Comparison of ENCODE assay signal across 10 cellular contexts in the genomic region with DNA sequence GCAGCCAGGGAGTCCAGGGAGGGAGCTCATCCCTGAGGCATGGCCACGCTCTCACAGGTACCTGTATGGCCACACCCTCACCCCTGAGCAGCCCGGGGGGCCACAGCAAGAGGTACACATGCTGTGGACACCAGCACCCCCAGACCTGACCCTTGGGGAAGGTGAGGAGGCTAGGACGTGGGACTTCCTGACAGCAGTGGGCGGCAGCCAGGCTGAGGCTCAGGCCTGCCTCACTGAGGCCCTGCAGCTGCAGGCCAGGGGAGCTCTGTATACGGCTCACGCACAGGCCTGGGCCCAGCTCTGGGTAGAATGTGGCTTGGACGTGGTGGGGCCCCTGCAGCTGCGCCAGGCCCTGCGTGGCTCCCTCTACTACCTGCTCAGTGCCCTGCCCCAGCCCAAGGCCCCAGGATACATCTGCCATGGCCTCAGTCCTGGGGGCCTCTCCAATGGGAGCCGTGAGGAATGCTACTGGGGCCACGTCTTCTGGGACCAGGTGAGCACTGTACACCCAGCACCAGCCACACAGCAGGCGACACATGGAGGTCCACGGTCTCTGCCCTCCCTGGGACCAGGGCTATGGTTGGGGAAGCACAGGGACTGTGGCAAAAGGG. TPM values are rescaled to one million over a fixed set of nuclear protein-coding genes. Genes with fewer than 3 reads are reported as not detected.
DNase-seq lines count a peak whose midpoint lies in the region; ATAC-seq and TF ChIP-seq lines count a peak whose summit lies in the region.
"Had no signal": no experiment of that assay in that cellular context is flagged by ENCODE, and none has a peak within 500 bp of the region (broad histone marks: within the 10 kb centered on the region; RNA-seq: fewer than 3 reads in every experiment).

No MANE protein-coding gene starts in this region.

- H3K36me3 Mint-ChIP-seq in activated CD4-positive, alpha-beta memory T cell treated with anti-CD3 and anti-CD28 coated beads for 36 hours: peaks cover 4% of the 10 kb centered on the region
- H3K36me3 Mint-ChIP-seq in immature natural killer cell: peaks cover 0 to 5% (median 0%) of the 10 kb centered on the region in 3 donors

- CTCF ChIA-PET in activated CD4-positive, alpha-beta memory T cell treated with anti-CD3 and anti-CD28 coated beads for 36 hours (lab: Charles Lee): interaction anchor here (1.2 to 2.0 kb wide), 2 partner anchors 11 to 15 kb away, joined by 3 to 6 read pairs; no protein-coding TSS in a partner anchor

- H3K4me1 Mint-ChIP-seq in activated CD4-positive, alpha-beta memory T cell treated with anti-CD3 and anti-CD28 coated beads for 36 hours (ENCODE audit: low read depth): peaks cover 24% of the 10 kb centered on the region
- H3K4me1 Mint-ChIP-seq in immature natural killer cell: peaks cover 33 to 34% of the 10 kb centered on the region in 2 donors

- H3K36me3 ChIP-seq in MG63: no peaks in the 10 kb centered on the region
- no peaks in the 10 kb centered on the region for H3K36me3 ChIP-seq in gastrocnemius medialis

- intact Hi-C loops in activated CD4-positive, alpha-beta memory T cell treated with anti-CD3 and anti-CD28 coated beads for 36 hours (cut with micrococcal nuclease): no loop called here
- intact Hi-C loops in sciatic nerve (cut with DNase I): no loop called here
- intact Hi-C loops in gastrocnemius medialis (cut with DNase I; ENCODE audit: low total_unique reads): no loop called here

- peak; percentile 2 for ATAC-seq in sciatic nerve
- ATAC-seq in HG03280 (IDR thresholded peaks at IDR 0.05; ENCODE audit: unreplicated experiment): no peak
- no peak for ATAC-seq in gastrocnemius medialis

- H3K27ac Mint-ChIP-seq in activated CD4-positive, alpha-beta memory T cell treated with anti-CD3 and anti-CD28 coated beads for 36 hours: no peak overlapping the region
- peak overlapping the region; percentile 31 to 85 (median 74) for H3K27ac Mint-ChIP-seq in immature natural killer cell

- H3K4me3 ChIP-seq in MG63 (no peak overlapping the region), gastrocnemius medialis (no peak overlapping the region)

- no peaks in the 10 kb centered on the region for H3K9me3 Mint-ChIP-seq in activated CD4-positive, alpha-beta memory T cell treated with anti-CD3 and anti-CD28 coated beads for 36 hours
- H3K9me3 Mint-ChIP-seq in immature natural killer cell: no peaks in the 10 kb centered on the region

- no peak overlapping the region for H3K27ac ChIP-seq in gastrocnemius medialis
- H3K27ac ChIP-seq: 22Rv1 had no signal

- H3K27me3 ChIP-seq in MG63 (peaks cover 5% of the 10 kb centered on the region), gastrocnemius medialis (peaks cover 12 to 20% (median 17%) of the 10 kb centered on the region in 3 donors)

- POLR2A ChIA-PET in activated CD4-positive, alpha-beta memory T cell treated with anti-CD3 and anti-CD28 coated beads for 36 hours (lab: Charles Lee): no interaction called here

- H3K9me3 ChIP-seq in MG63 (no peaks in the 10 kb centered on the region), gastrocnemius medialis (no peaks in the 10 kb centered on the region)

- H3K4me1 ChIP-seq in gastrocnemius medialis: no peaks in the 10 kb centered on the region

- peak overlapping the region; percentile 41 for H3K4me3 Mint-ChIP-seq in activated CD4-positive, alpha-beta memory T cell treated with anti-CD3 and anti-CD28 coated beads for 36 hours
- peak overlapping the region; percentile 1 to 87 (median 78) for H3K4me3 Mint-ChIP-seq in immature natural killer cell

- H3K27me3 Mint-ChIP-seq in activated CD4-positive, alpha-beta memory T cell treated with anti-CD3 and anti-CD28 coated beads for 36 hours: no peaks in the 10 kb centered on the region
- peaks cover 2 to 16% (median 5%) of the 10 kb centered on the region in 3 donors for H3K27me3 Mint-ChIP-seq in immature natural killer cell (ENCODE audit: low read depth in 3 of 3)

- in situ Hi-C loops in gastrocnemius medialis (cut with MboI; ENCODE audit: low sequenced_read_pairs in 4 of 4): no loop called here

- peak; percentile 27 for DNase-seq in activated CD4-positive, alpha-beta T cell treated with anti-CD3 and anti-CD28 coated beads for 1 hour
- DNase-seq in activated CD4-positive, alpha-beta T cell treated with anti-CD3 and anti-CD28 coated beads, Interleukin-2, amount 50 U/mL, for 4 hours: no peak
- peak; percentile 10 for DNase-seq in activated CD4-positive, alpha-beta memory T cell treated with anti-CD3 and anti-CD28 coated beads for 36 hours
- no peak for DNase-seq in immature natural killer cell
- peak; percentile 54 for DNase-seq in sciatic nerve (ENCODE audit: low spot score)
- DNase-seq in MG63: no peak
- DNase-seq in gastrocnemius medialis: no peak
- DNase-seq: NCI-H1436 had no signal

- TF ChIP-seq CTCF in gastrocnemius medialis (IDR thresholded peaks at IDR 0.05 in 4 of 5, conservative IDR thresholded peaks at IDR 0.05 in 1 of 5): no peak

- TF ChIP-seq POLR2A in gastrocnemius medialis (IDR thresholded peaks at IDR 0.05): no peak

RNA-seq across cellular contexts. Expression of gene PGGHG, which starts 1.8 kb away (rescaled TPM):
- 10 to 100 TPM; 74.3 to 75.0 TPM for total RNA-seq in activated CD4-positive, alpha-beta memory T cell treated with anti-CD3 and anti-CD28 coated beads for 36 hours
- 10 to 100 TPM in 2 of 3 donors, 1 to 10 TPM in 1; 8.1 to 17.4 (median 11.4) TPM for polyA plus RNA-seq in immature natural killer cell
- total RNA-seq in sciatic nerve (60.3 TPM), gastrocnemius medialis (1 to 10 TPM in 3 of 4 donors, under 1 TPM in 1; 0.98 to 3.4 (median 2.7) TPM)
- total RNA-seq in MG63 (2014; rRNA removed; shearing (Covaris generic); ENCODE audit: low replicate concordance): 1.9 and 6.2 TPM in 2 replicates

RNA-seq across cellular contexts. Expression of gene IFITM5, which starts 8.6 kb away (rescaled TPM):
- not detected for total RNA-seq in activated CD4-positive, alpha-beta memory T cell treated with anti-CD3 and anti-CD28 coated beads for 36 hours
- not detected for polyA plus RNA-seq in immature natural killer cell
- total RNA-seq in sciatic nerve (not detected), gastrocnemius medialis (not detected)
- total RNA-seq in MG63 (2014; rRNA removed; shearing (Covaris generic); ENCODE audit: low replicate concordance): not detected in 2 replicates

RNA-seq across cellular contexts. Expression of gene NLRP6, which starts 12.5 kb away (rescaled TPM):
- 1 to 10 TPM in 1 of 2 experiments, under 1 TPM in 1; 0.99 to 1.2 TPM for total RNA-seq in activated CD4-positive, alpha-beta memory T cell treated with anti-CD3 and anti-CD28 coated beads for 36 hours
- 1 to 10 TPM in 2 of 3 donors, not detected in 1; 1.6 to 5.1 TPM for polyA plus RNA-seq in immature natural killer cell
- 0.36 TPM for total RNA-seq in sciatic nerve
- not detected in 2 replicates for total RNA-seq in MG63 (2014; rRNA removed; shearing (Covaris generic); ENCODE audit: low replicate concordance)
- total RNA-seq in gastrocnemius medialis: under 1 TPM in 1 of 4 donors, not detected in 3; 0.09 TPM

RNA-seq across cellular contexts. Expression of gene IFITM2, which starts 16.9 kb away (rescaled TPM):
- total RNA-seq in activated CD4-positive, alpha-beta memory T cell treated with anti-CD3 and anti-CD28 coated beads for 36 hours: 100 to 1,000 TPM; 525 to 561 TPM
- 1,000 to 10,000 TPM; 4,348 to 7,867 (median 6,958) TPM for polyA plus RNA-seq in immature natural killer cell
- total RNA-seq in sciatic nerve (853 TPM), gastrocnemius medialis (10 to 100 TPM; 37.8 to 80.9 (median 44.9) TPM)
- 35.8 and 50.4 TPM in 2 replicates for total RNA-seq in MG63 (2014; rRNA removed; shearing (Covaris generic); ENCODE audit: low replicate concordance)

RNA-seq across cellular contexts. Expression of gene IFITM1, which starts 23.1 kb away (rescaled TPM):
- 100 to 1,000 TPM; 195 to 200 TPM for total RNA-seq in activated CD4-positive, alpha-beta memory T cell treated with anti-CD3 and anti-CD28 coated beads for 36 hours
- polyA plus RNA-seq in immature natural killer cell: 1,000 to 10,000 TPM; 2,792 to 4,533 (median 3,562) TPM
- total RNA-seq in sciatic nerve: 344 TPM
- 26.5 and 62.6 TPM in 2 replicates for total RNA-seq in MG63 (2014; rRNA removed; shearing (Covaris generic); ENCODE audit: low replicate concordance)
- 100 to 1,000 TPM in 1 of 4 donors, 10 to 100 TPM in 3; 47.8 to 103 (median 80.5) TPM for total RNA-seq in gastrocnemius medialis

Comparison
In these comparisons a context has a peak if more than half of its experiments do, and no peak if none do; other contexts are left out.
1. DNase-seq: peak in activated CD4-positive, alpha-beta T cell treated with anti-CD3 and anti-CD28 coated beads for 1 hour (single experiment), activated CD4-positive, alpha-beta memory T cell treated with anti-CD3 and anti-CD28 coated beads for 36 hours (single experiment) and sciatic nerve (single experiment); none in activated CD4-positive, alpha-beta T cell treated with anti-CD3 and anti-CD28 coated beads, Interleukin-2, amount 50 U/mL, for 4 hours (0 of 2), immature natural killer cell (0 of 3), MG63 (single experiment) and gastrocnemius medialis (0 of 2).